In the genomic region with DNA sequence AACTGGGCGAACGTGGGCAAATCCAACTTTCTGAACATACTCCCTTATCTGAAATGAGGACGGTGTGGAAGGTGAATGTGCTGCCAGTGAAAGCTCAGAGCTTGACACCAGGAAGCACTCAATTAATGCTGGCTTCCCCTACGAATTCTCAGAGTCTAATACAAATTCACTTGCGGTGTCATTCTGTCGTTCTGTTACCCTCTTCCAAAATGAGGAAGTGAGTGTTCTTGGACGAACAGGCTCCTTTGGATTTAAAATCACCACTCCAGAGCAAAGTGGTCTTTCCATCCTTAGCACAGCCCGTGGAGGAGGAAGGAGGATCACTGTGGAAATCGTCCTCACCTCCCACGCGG, we compare ENCODE assay signal across 1 cellular context.
TF ChIP-seq lines count a peak whose summit lies in the region.

No MANE protein-coding gene starts in this region.

TF ChIP-seq in GM12878, 131 proteins besides CTCF, POLR2A, EP300 and RAD21:
- TF ChIP-seq YY1 (IDR thresholded peaks at IDR 0.05; ENCODE audit: low read depth, low read length) = no peak
- TF ChIP-seq, protein P1, sequence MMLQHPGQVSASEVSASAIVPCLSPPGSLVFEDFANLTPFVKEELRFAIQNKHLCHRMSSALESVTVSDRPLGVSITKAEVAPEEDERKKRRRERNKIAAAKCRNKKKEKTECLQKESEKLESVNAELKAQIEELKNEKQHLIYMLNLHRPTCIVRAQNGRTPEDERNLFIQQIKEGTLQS (IDR thresholded peaks at IDR 0.05; ENCODE audit: borderline replicate concordance, extremely low read depth, low read depth, low read length) = no peak
- no peak for TF ChIP-seq BHLHE40 (IDR thresholded peaks at IDR 0.05; ENCODE audit: borderline replicate concordance in 1 of 2, low read depth in 2 of 2, low read length in 1 of 2)
- TF ChIP-seq TBL1XR1 (IDR thresholded peaks at IDR 0.05; ENCODE audit: low read depth, low read length) = no peak
- TF ChIP-seq, protein P2, sequence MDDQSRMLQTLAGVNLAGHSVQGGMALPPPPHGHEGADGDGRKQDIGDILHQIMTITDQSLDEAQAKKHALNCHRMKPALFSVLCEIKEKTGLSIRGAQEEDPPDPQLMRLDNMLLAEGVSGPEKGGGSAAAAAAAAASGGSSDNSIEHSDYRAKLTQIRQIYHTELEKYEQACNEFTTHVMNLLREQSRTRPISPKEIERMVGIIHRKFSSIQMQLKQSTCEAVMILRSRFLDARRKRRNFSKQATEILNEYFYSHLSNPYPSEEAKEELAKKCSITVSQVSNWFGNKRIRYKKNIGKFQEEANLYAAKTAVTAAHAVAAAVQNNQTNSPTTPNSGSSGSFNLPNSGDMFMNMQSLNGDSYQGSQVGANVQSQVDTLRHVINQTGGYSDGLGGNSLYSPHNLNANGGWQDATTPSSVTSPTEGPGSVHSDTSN (IDR thresholded peaks at IDR 0.05; ENCODE audit: insufficient replicate concordance, low read depth, low read length) = no peak
- TF ChIP-seq MTA3 (IDR thresholded peaks at IDR 0.05; ENCODE audit: borderline replicate concordance, low read length) = no peak
- TF ChIP-seq IKZF1 (conservative IDR thresholded peaks at IDR 0.05) = 0 out of 2 replicates have a peak, but pooled peaks have one; percentile 13
- TF ChIP-seq SPI1 (IDR thresholded peaks at IDR 0.05; ENCODE audit: borderline replicate concordance, insufficient read depth, low read depth, low read length) = peak; percentile 83
TF ChIP-seq in GM12878: peak in this region for 2.
